ENCODE assay signal across 9 cellular contexts in genomic region chr11:64186205-64187165, GRCh38. TPM values are rescaled to one million over a fixed set of nuclear protein-coding genes. Genes with fewer than 3 reads are reported as not detected.
DNase-seq lines count a peak whose midpoint lies in the region; ATAC-seq and TF ChIP-seq lines count a peak whose summit lies in the region.
"Had no signal": no experiment of that assay in that cellular context is flagged by ENCODE, and none has a peak within 500 bp of the region (broad histone marks: within the 10 kb centered on the region; RNA-seq: fewer than 3 reads in every experiment).

No MANE protein-coding gene starts in this region.

- no peaks in the 10 kb centered on the region for H3K9me2 ChIP-seq in GM23338 (ENCODE audit: insufficient read depth)

- TF ChIP-seq EP300 in esophagus muscularis mucosa (IDR thresholded peaks at IDR 0.05) = no peak

- peak overlapping the region; percentile 89 for H3K27ac Mint-ChIP-seq in GM23338

- intact Hi-C loops in esophagus muscularis mucosa (cut with DNase I) = loop anchor here (5.0 kb wide), 1 partner anchor 41 kb away; the partner anchor contains the start of genes NUDT22 and TRPT1
- intact Hi-C loops in vagina (cut with DNase I) = no loop called here

- in situ Hi-C loops in GM13976 (cut with MboI; ENCODE audit: low sequenced_read_pairs, unreplicated experiment) = no loop called here

- peaks cover 45% of the 10 kb centered on the region for H3F3A ChIP-seq in GM23338 (replicated peaks; ENCODE audit: low read depth)

- H2AFZ ChIP-seq in GM23338 = no peak overlapping the region

- TF ChIP-seq CTCF in GM23338 (conservative IDR thresholded peaks at IDR 0.05; ENCODE audit: low read depth in 2 of 2) (peak in 1 of 2 experiments; percentile 8; a peak in 1 of 4 replicates), esophagus muscularis mucosa (IDR thresholded peaks at IDR 0.05) (no peak), vagina (IDR thresholded peaks at IDR 0.05) (no peak), GM13976 (IDR thresholded peaks at IDR 0.05; ENCODE audit: borderline replicate concordance, control extremely low read depth, extremely low read depth, insufficient read depth, missing control alignments) (no peak)

- peaks cover 48% of the 10 kb centered on the region for H4K20me1 ChIP-seq in GM23338 (replicated peaks; ENCODE audit: insufficient read depth)

- no peaks in the 10 kb centered on the region for H3K9me3 Mint-ChIP-seq in GM23338
- H3K9me3 Mint-ChIP-seq: effector memory CD8-positive, alpha-beta T cell had no signal

- H3K4me3 Mint-ChIP-seq in GM23338 = peak overlapping the region; percentile 98; the same call in 2 of the 3 replicates

- no peak overlapping the region for H3K4me2 ChIP-seq in GM23338

- ATAC-seq in GM23338 = no peak
- ATAC-seq in GM18511 (IDR thresholded peaks at IDR 0.05; ENCODE audit: unreplicated experiment) = no peak

- H3K27ac ChIP-seq in GM23338 (ENCODE audit: low read depth) (no peak overlapping the region; the same call in 1 of the 2 replicates), esophagus muscularis mucosa (replicated peaks in 1 of 4) (no peak overlapping the region), vagina (no peak overlapping the region)

- H3K4me1 Mint-ChIP-seq in GM23338 = peaks cover 27% of the 10 kb centered on the region

- H3K9me3 ChIP-seq in esophagus muscularis mucosa = no peaks in the 10 kb centered on the region
- H3K9me3 ChIP-seq in vagina = no peaks in the 10 kb centered on the region

- peaks cover 38% of the 10 kb centered on the region for H3K36me3 Mint-ChIP-seq in GM23338 (ENCODE audit: low read depth)

- peaks cover 14% of the 10 kb centered on the region; the same call in 1 of the 2 replicates for H3K4me1 ChIP-seq in GM23338 (ENCODE audit: insufficient read depth)
- H3K4me1 ChIP-seq in esophagus muscularis mucosa = peaks cover 34 to 47% (median 38%) of the 10 kb centered on the region in 4 donors
- H3K4me1 ChIP-seq in vagina = peaks cover 30% of the 10 kb centered on the region

- TF ChIP-seq POLR2A in Raji (IDR thresholded peaks at IDR 0.05; ENCODE audit: insufficient read depth, low read depth, low read length) (peak; percentile 45; the same call in 1 of the 2 replicates), esophagus muscularis mucosa (IDR thresholded peaks at IDR 0.05; ENCODE audit: low read depth) (no peak), vagina (IDR thresholded peaks at IDR 0.05) (no peak)

- H3K79me2 ChIP-seq in GM23338 (replicated peaks; ENCODE audit: insufficient read depth) = peaks cover 23% of the 10 kb centered on the region

- H3K4me3 ChIP-seq in GM23338 (no peak overlapping the region), esophagus muscularis mucosa (no peak overlapping the region), vagina (no peak overlapping the region)

- H3K36me3 ChIP-seq in GM23338 (ENCODE audit: insufficient read depth) (peaks cover 13% of the 10 kb centered on the region), esophagus muscularis mucosa (peaks cover 0 to 23% (median 7%) of the 10 kb centered on the region in 4 donors), vagina (peaks cover 0 to 3% of the 10 kb centered on the region in 2 donors)

- WGBS in esophagus muscularis mucosa = 1% methylated on average over 21 of the region's 90 CpGs

- peaks cover 28% of the 10 kb centered on the region for H3K27me3 Mint-ChIP-seq in GM23338 (ENCODE audit: insufficient read depth, low read depth, poor library complexity)
- H3K27me3 Mint-ChIP-seq: effector memory CD8-positive, alpha-beta T cell had no signal

- no peaks in the 10 kb centered on the region for H3K27me3 ChIP-seq in GM23338 (ENCODE audit: insufficient read depth)
- H3K27me3 ChIP-seq in esophagus muscularis mucosa = peaks cover 0 to 4% (median 0%) of the 10 kb centered on the region in 4 donors
- H3K27me3 ChIP-seq in vagina = no peaks in the 10 kb centered on the region

- peak; percentile 48 for DNase-seq in GM23338 (ENCODE audit: low spot score)
- peak; percentile 33 for DNase-seq in dermis blood vessel endothelial cell
- peak in 2 of 3 donors; percentile 34 for DNase-seq in stimulated activated CD4-positive, alpha-beta T cell treated with anti-CD3 and anti-CD28 coated beads, Interleukin-12 subunit alpha, Interleukin-12 subunit beta, amount 100 ng/mL, for 48 hours (ENCODE audit: low read depth in 2 of 3, low spot score in 1 of 3)
- no peak for DNase-seq in esophagus muscularis mucosa (ENCODE audit: extremely low spot score)
- no peak for DNase-seq in vagina (ENCODE audit: extremely low spot score in 2 of 2)
- no peak for DNase-seq in GM13976 (ENCODE audit: low spot score)

TF ChIP-seq in GM23338, 12 proteins besides CTCF, POLR2A, EP300 and RAD21 (continues in another document):
- no peak for TF ChIP-seq CREB1 (CRISPR knock-in tag; IDR thresholded peaks at IDR 0.05; ENCODE audit: low read depth)
- no peak for TF ChIP-seq EZH2phosphoT487 (IDR thresholded peaks at IDR 0.05; ENCODE audit: unreplicated experiment)
- peak; percentile 76 for TF ChIP-seq POLR2AphosphoS5 (IDR thresholded peaks at IDR 0.05; ENCODE audit: low read depth)
- TF ChIP-seq ZNF114 (CRISPR knock-in tag; IDR thresholded peaks at IDR 0.05) = no peak
- TF ChIP-seq STAT1 (IDR thresholded peaks at IDR 0.05; ENCODE audit: unreplicated experiment) = no peak
- TF ChIP-seq EZH2 (IDR thresholded peaks at IDR 0.05; ENCODE audit: low read depth, unreplicated experiment) = no peak
- TF ChIP-seq, protein P1, sequence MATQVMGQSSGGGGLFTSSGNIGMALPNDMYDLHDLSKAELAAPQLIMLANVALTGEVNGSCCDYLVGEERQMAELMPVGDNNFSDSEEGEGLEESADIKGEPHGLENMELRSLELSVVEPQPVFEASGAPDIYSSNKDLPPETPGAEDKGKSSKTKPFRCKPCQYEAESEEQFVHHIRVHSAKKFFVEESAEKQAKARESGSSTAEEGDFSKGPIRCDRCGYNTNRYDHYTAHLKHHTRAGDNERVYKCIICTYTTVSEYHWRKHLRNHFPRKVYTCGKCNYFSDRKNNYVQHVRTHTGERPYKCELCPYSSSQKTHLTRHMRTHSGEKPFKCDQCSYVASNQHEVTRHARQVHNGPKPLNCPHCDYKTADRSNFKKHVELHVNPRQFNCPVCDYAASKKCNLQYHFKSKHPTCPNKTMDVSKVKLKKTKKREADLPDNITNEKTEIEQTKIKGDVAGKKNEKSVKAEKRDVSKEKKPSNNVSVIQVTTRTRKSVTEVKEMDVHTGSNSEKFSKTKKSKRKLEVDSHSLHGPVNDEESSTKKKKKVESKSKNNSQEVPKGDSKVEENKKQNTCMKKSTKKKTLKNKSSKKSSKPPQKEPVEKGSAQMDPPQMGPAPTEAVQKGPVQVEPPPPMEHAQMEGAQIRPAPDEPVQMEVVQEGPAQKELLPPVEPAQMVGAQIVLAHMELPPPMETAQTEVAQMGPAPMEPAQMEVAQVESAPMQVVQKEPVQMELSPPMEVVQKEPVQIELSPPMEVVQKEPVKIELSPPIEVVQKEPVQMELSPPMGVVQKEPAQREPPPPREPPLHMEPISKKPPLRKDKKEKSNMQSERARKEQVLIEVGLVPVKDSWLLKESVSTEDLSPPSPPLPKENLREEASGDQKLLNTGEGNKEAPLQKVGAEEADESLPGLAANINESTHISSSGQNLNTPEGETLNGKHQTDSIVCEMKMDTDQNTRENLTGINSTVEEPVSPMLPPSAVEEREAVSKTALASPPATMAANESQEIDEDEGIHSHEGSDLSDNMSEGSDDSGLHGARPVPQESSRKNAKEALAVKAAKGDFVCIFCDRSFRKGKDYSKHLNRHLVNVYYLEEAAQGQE (IDR thresholded peaks at IDR 0.05; ENCODE audit: unreplicated experiment) = no peak

RNA-seq across cellular contexts. Expression of gene STIP1, which starts 0.5 kb away (rescaled TPM):
- 346 and 351 TPM in 2 replicates for total RNA-seq in GM23338 (2014; rRNA removed; shearing (Covaris generic))
- 194 and 213 TPM in 2 replicates for polyA plus RNA-seq in GM23338 (2016; fragmentation: Nextera tagmentation; extraction: Ambion mirVana)
- total RNA-seq in dermis blood vessel endothelial cell (139 and 191 TPM in 2 replicates), esophagus muscularis mucosa (100 to 1,000 TPM in 3 of 4 donors, 10 to 100 TPM in 1; 82.2 to 116 (median 101) TPM), vagina (91.3 TPM)

RNA-seq across cellular contexts. Expression of gene FERMT3, which starts 20.0 kb away (rescaled TPM):
- 0.43 and 1.5 TPM in 2 replicates for total RNA-seq in GM23338 (2014; rRNA removed; shearing (Covaris generic))
- 1.1 and 1.6 TPM in 2 replicates for polyA plus RNA-seq in GM23338 (2016; fragmentation: Nextera tagmentation; extraction: Ambion mirVana)
- 6.5 and 26.5 TPM in 2 replicates for total RNA-seq in dermis blood vessel endothelial cell
- 10 to 100 TPM; 12.9 to 35.5 (median 15.5) TPM for total RNA-seq in esophagus muscularis mucosa
- total RNA-seq in vagina = 24.3 TPM

RNA-seq across cellular contexts. Expression of gene MACROD1, which starts 20.6 kb away (rescaled TPM):
- total RNA-seq in GM23338 (2014; rRNA removed; shearing (Covaris generic)) = 22.2 and 33.0 TPM in 2 replicates
- polyA plus RNA-seq in GM23338 (2016; fragmentation: Nextera tagmentation; extraction: Ambion mirVana) = 51.3 and 51.6 TPM in 2 replicates
- total RNA-seq in dermis blood vessel endothelial cell (17.5 and 29.3 TPM in 2 replicates), esophagus muscularis mucosa (10 to 100 TPM; 28.8 to 70.7 (median 33.7) TPM), vagina (61.4 TPM)

RNA-seq across cellular contexts. Expression of gene TRPT1, which starts 39.5 kb away (rescaled TPM):
- 36.9 and 40.6 TPM in 2 replicates for total RNA-seq in GM23338 (2014; rRNA removed; shearing (Covaris generic))
- polyA plus RNA-seq in GM23338 (2016; fragmentation: Nextera tagmentation; extraction: Ambion mirVana) = 52.2 and 55.7 TPM in 2 replicates
- 24.1 and 45.6 TPM in 2 replicates for total RNA-seq in dermis blood vessel endothelial cell
- 10 to 100 TPM; 42.3 to 90.5 (median 72.1) TPM for total RNA-seq in esophagus muscularis mucosa
- 27.7 TPM for total RNA-seq in vagina

RNA-seq across cellular contexts. Expression of gene NUDT22, which starts 39.6 kb away (rescaled TPM):
- total RNA-seq in GM23338 (2014; rRNA removed; shearing (Covaris generic)) = 35.1 and 67.0 TPM in 2 replicates
- 31.1 and 33.9 TPM in 2 replicates for polyA plus RNA-seq in GM23338 (2016; fragmentation: Nextera tagmentation; extraction: Ambion mirVana)
- total RNA-seq in dermis blood vessel endothelial cell = 43.2 and 44.6 TPM in 2 replicates
- total RNA-seq in esophagus muscularis mucosa = 10 to 100 TPM; 37.8 to 58.7 (median 48.6) TPM
- 38.8 TPM for total RNA-seq in vagina

Comparison
In these comparisons a context has a peak if more than half of its experiments do, and no peak if none do; other contexts are left out.
1. DNase-seq: peak in GM23338 (single experiment), dermis blood vessel endothelial cell (single experiment) and stimulated activated CD4-positive, alpha-beta T cell treated with anti-CD3 and anti-CD28 coated beads, Interleukin-12 subunit alpha, Interleukin-12 subunit beta, amount 100 ng/mL, for 48 hours (2 of 3); none in esophagus muscularis mucosa (single experiment), vagina (0 of 2) and GM13976 (single experiment).